In the genomic region with DNA sequence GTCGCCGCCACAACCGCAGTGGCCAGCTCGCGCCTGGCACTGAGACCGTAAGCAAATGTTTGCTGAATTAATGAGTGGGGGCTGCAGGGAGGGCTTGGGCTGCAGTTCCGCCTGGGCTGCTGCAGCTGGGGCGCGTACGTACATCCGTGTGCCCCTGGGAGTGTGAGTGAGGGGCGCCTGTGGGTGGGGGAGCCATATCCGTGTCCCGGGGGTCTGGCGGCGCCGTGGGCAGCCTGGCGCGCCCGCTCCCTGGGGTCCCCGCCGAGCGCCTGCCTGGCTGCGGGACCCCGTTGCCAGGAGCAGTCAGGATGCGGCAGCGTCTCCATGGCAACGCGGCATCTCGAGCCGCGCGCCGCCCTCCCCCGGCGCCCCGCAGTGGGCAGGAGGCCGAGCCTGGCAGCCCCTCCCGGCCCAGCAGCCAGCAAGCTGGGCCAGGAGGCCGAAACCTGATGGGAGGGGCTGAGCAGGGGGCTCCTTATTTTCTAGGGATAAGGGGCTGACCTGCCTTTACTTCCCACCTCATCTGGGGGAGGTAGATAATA, we compare ENCODE assay signal across 11 cellular contexts. TPM values are rescaled to one million over a fixed set of nuclear protein-coding genes. Genes with fewer than 3 reads are reported as not detected.
DNase-seq lines count a peak whose midpoint lies in the region; ATAC-seq, FAIRE-seq and TF ChIP-seq lines count a peak whose summit lies in the region.
"Had no signal": no experiment of that assay in that cellular context is flagged by ENCODE, and none has a peak within 500 bp of the region (broad histone marks: within the 10 kb centered on the region; RNA-seq: fewer than 3 reads in every experiment).

No MANE protein-coding gene starts in this region.

- no peaks in the 10 kb centered on the region for H3K9me1 ChIP-seq in endothelial cell of umbilical vein (replicated peaks; ENCODE audit: control insufficient read depth, extremely low read depth, insufficient read depth, low read length)

- H3K9me3 ChIP-seq in endothelial cell of umbilical vein (replicated peaks; ENCODE audit: control insufficient read depth, insufficient read depth, low read length): no peaks in the 10 kb centered on the region
- H3K9me3 ChIP-seq: vagina had no signal

- no peak for ATAC-seq in GM18867 (IDR thresholded peaks at IDR 0.05; ENCODE audit: unreplicated experiment)

- no peak for TF ChIP-seq POLR2A in endothelial cell of umbilical vein (IDR thresholded peaks at IDR 0.05; ENCODE audit: low read depth, low read length)

- no peak for FAIRE-seq in endothelial cell of umbilical vein (lab: Jason Lieb, UNC)
- FAIRE-seq: H54 had no signal

- no peaks in the 10 kb centered on the region for H3K79me2 ChIP-seq in endothelial cell of umbilical vein (ENCODE audit: control insufficient read depth, insufficient read depth, low read length)

- dilution Hi-C loops in endothelial cell of umbilical vein (cut with MboI; ENCODE audit: extremely low pct_ligation_motif_present, low sequenced_read_pairs): loop anchor here (10.0 kb wide), 1 partner anchor 120 kb away; a partner anchor contains a TSS

- no peaks in the 10 kb centered on the region for H4K20me1 ChIP-seq in endothelial cell of umbilical vein (replicated peaks; ENCODE audit: control insufficient read depth, extremely low read depth, insufficient read depth, low read length)

- peaks cover 18% of the 10 kb centered on the region for H3K4me1 ChIP-seq in endothelial cell of umbilical vein (ENCODE audit: control insufficient read depth, extremely low read depth, insufficient read depth, low read length)

- no peak overlapping the region for H3K4me2 ChIP-seq in endothelial cell of umbilical vein (ENCODE audit: insufficient read depth, low read length)

- H2AFZ ChIP-seq in endothelial cell of umbilical vein (ENCODE audit: low read depth, low read length): no peak overlapping the region

- no peak overlapping the region for H3K9ac ChIP-seq in endothelial cell of umbilical vein (replicated peaks; ENCODE audit: extremely low read depth, insufficient read depth, low read length)

- BruUV-seq in endothelial cell of umbilical vein (replicated peaks; lab: Mats Ljungman, UMichigan): no TSS peak

- no peak overlapping the region for H3K27ac ChIP-seq in endothelial cell of umbilical vein (ENCODE audit: insufficient read depth, low read depth, low read length)
- H3K27ac ChIP-seq in coronary artery: no peak overlapping the region
- H3K27ac ChIP-seq: vagina had no signal

- DNase-seq in NCI-H526 (lab: John Stamatoyannopoulos, UW): peak; percentile 24 to 75
- DNase-seq in NCI-H526 treated with DMSO at 0.1 percent for 48 hours (lab: John Stamatoyannopoulos, UW): no peak
- DNase-seq in NCI-H774 (lab: John Stamatoyannopoulos, UW): peak; percentile 14
- no peak for DNase-seq in endothelial cell of umbilical vein (ENCODE audit: low read depth, low spot score)
- peak; percentile 81 for DNase-seq in putamen (ENCODE audit: low spot score)
- DNase-seq in NCI-H510A treated with DMSO at 0.1 percent for 48 hours (lab: John Stamatoyannopoulos, UW): no peak
- DNase-seq in coronary artery (ENCODE audit: low spot score): no peak
- DNase-seq: WERI-Rb-1 had no signal

- H3K36me3 ChIP-seq in endothelial cell of umbilical vein (ENCODE audit: control insufficient read depth in 2 of 2, extremely low read depth in 1 of 2, insufficient read depth in 2 of 2, low read length in 2 of 2): no peaks in the 10 kb centered on the region
- H3K36me3 ChIP-seq: vagina, WERI-Rb-1 had no signal

- CTCF ChIA-PET in endothelial cell of umbilical vein (lab: Charles Lee): interaction anchor here (0.6 to 2.4 kb wide), 5 partner anchors 11 to 204 kb away, joined by 3 to 10 read pairs (median 4); no protein-coding TSS in a partner anchor

- POLR2A ChIA-PET in endothelial cell of umbilical vein (lab: Charles Lee): no interaction called here

- TF ChIP-seq CTCF in endothelial cell of umbilical vein (IDR thresholded peaks at IDR 0.05; ENCODE audit: extremely low read depth in 1 of 2, insufficient read depth in 1 of 2, low read depth in 1 of 2, low read length in 2 of 2) (no peak), coronary artery (IDR thresholded peaks at IDR 0.05) (no peak)

- intact Hi-C loops in endothelial cell of umbilical vein (cut with micrococcal nuclease): no loop called here

- H3K4me3 ChIP-seq in endothelial cell of umbilical vein (replicated peaks in 1 of 3; ENCODE audit: insufficient read depth in 1 of 3, low read depth in 1 of 3, low read length in 3 of 3): no peak overlapping the region
- H3K4me3 ChIP-seq in coronary artery: no peak overlapping the region
- H3K4me3 ChIP-seq: vagina had no signal

- H3K27me3 ChIP-seq in endothelial cell of umbilical vein (ENCODE audit: control insufficient read depth in 2 of 2, insufficient read depth in 2 of 2, low read length in 2 of 2): peaks cover 12 to 14% of the 10 kb centered on the region in 2 experiments
- H3K27me3 ChIP-seq: vagina had no signal

TF ChIP-seq in endothelial cell of umbilical vein, 7 proteins besides CTCF, POLR2A, EP300 and RAD21:
- TF ChIP-seq POLR2AphosphoS5 (IDR thresholded peaks at IDR 0.05; ENCODE audit: insufficient read depth, low read depth, low read length) (no peak), EZH2 (IDR thresholded peaks at IDR 0.05; ENCODE audit: borderline replicate concordance, low read depth, low read length, severe bottlenecking) (peak; percentile 56)

RNA-seq across cellular contexts. Expression of a gene that starts 31.3 kb away (rescaled TPM):
- total RNA-seq in endothelial cell of umbilical vein: not detected in 2 replicates
- polyA plus RNA-seq in endothelial cell of umbilical vein: not detected in 2 replicates
- not detected in 2 replicates for polyA plus RNA-seq in endothelial cell of umbilical vein (2011; cell fraction: cytosol; rRNA removed)
- polyA plus RNA-seq in endothelial cell of umbilical vein (2011; cell fraction: nucleus; rRNA removed): 0.04 TPM in 1 of 2 replicates, not detected in the other
- not detected in 2 replicates for polyA plus RNA-seq in endothelial cell of umbilical vein (2012)
- polyA minus RNA-seq in endothelial cell of umbilical vein: 0.07 TPM in 1 of 2 replicates, not detected in the other
- not detected for polyA minus RNA-seq in endothelial cell of umbilical vein (2011; cell fraction: cytosol; rRNA and poly(A)+ RNA removed)
- not detected in 2 replicates for polyA minus RNA-seq in endothelial cell of umbilical vein (2011; cell fraction: nucleus; rRNA and poly(A)+ RNA removed)

Comparison
In these comparisons a context has a peak if more than half of its experiments do, and no peak if none do; other contexts are left out.
1. DNase-seq: peak in NCI-H526 (2 of 2), NCI-H774 (single experiment) and putamen (single experiment); none in NCI-H526 treated with DMSO at 0.1 percent for 48 hours (single experiment), endothelial cell of umbilical vein (single experiment), NCI-H510A treated with DMSO at 0.1 percent for 48 hours (single experiment) and coronary artery (single experiment).